In the genomic region with DNA sequence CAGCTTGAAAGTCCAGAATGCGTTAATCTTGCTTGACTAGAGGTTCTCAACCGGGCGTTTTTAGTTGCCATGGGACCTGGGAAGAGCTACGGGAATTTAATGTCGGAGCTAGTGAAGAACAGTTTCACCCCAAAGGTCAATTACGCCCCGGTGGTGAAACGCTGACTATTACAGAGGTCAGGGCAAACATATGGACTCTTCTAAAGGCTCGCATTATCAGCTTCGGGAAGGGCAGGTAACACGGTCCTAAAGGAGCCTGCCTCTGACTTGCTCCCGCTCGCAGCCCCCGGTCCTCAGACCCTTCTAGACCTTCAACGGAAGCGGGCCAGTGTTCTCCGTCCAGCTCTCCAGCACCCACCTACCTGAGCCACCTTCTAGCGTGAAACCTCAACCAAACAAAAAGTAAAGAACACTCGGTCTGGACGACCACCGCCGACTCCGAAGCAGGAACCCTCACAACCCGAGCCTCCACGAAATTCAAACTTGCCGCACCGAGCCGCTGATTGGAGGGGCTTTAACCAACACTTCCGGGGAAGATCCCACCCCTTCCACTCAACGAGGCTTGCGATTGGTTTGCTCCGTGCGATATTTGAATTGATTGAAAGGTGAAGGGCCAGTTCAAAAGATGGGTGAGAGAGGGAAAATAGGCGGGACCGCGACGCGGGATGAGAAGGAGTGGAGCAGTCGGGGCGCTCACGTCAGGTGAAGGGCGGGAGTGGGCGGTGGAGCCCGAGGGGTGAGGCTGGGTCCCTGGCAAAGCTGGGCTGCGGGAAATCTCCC, we compare ENCODE assay signal across 8 cellular contexts.
A peak's percentile ranks its signal among the peaks of the same experiment; 100 is the strongest.
DNase-seq lines count a peak whose midpoint lies in the region; ATAC-seq lines count a peak whose summit lies in the region.

A gene with protein sequence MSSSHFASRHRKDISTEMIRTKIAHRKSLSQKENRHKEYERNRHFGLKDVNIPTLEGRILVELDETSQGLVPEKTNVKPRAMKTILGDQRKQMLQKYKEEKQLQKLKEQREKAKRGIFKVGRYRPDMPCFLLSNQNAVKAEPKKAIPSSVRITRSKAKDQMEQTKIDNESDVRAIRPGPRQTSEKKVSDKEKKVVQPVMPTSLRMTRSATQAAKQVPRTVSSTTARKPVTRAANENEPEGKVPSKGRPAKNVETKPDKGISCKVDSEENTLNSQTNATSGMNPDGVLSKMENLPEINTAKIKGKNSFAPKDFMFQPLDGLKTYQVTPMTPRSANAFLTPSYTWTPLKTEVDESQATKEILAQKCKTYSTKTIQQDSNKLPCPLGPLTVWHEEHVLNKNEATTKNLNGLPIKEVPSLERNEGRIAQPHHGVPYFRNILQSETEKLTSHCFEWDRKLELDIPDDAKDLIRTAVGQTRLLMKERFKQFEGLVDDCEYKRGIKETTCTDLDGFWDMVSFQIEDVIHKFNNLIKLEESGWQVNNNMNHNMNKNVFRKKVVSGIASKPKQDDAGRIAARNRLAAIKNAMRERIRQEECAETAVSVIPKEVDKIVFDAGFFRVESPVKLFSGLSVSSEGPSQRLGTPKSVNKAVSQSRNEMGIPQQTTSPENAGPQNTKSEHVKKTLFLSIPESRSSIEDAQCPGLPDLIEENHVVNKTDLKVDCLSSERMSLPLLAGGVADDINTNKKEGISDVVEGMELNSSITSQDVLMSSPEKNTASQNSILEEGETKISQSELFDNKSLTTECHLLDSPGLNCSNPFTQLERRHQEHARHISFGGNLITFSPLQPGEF (minus strand): TSS at position 485 of the 780 bp plus-strand sequence. CDS start 2,406 bp downstream, outside the sequence.

- peak within 1 kb of the TSS; percentile 95 for H2AFZ ChIP-seq in ACC112 (ENCODE audit: low read length, unreplicated experiment)

- H3K4me3 ChIP-seq in ACC112 (ENCODE audit: low read depth, low read length) (peak within 1 kb of the TSS; percentile 86), iPS-11a (ENCODE audit: low read depth, low read length) (peak within 1 kb of the TSS; percentile 88), skeletal muscle cell (ENCODE audit: low read depth, low read length) (peak within 1 kb of the TSS; percentile 65)

- H3K79me2 ChIP-seq in ACC112 (ENCODE audit: control insufficient read depth, insufficient read depth, low read length, unreplicated experiment): peaks cover 45% of the 10 kb centered on the region

- H3K4me1 ChIP-seq in ACC112 (ENCODE audit: control insufficient read depth, insufficient read depth, low read length, unreplicated experiment): peaks cover 22% of the 10 kb centered on the region

- ATAC-seq in GM18868 (IDR thresholded peaks at IDR 0.05; ENCODE audit: unreplicated experiment) (peak; percentile 97), HG03103 (IDR thresholded peaks at IDR 0.05; ENCODE audit: low read depth, unreplicated experiment) (peak; percentile 94)

- peak within 1 kb of the TSS; percentile 37; the same call in 1 of the 2 replicates for H3K27ac ChIP-seq in ACC112 (ENCODE audit: low read depth, low read length)

- H3K36me3 ChIP-seq in ACC112 (ENCODE audit: insufficient read depth, low read length): no peaks in the 10 kb centered on the region

- DNase-seq in NCI-H2171 (lab: John Stamatoyannopoulos, UW) (peak; percentile 99), UCSD-AML1 (lab: John Stamatoyannopoulos, UW; ENCODE audit: unreplicated experiment) (peak; percentile 89), brain pericyte (ENCODE audit: low read depth, low spot score) (peak; percentile 90), skeletal muscle cell (ENCODE audit: low read depth) (peak; percentile 83)

- H3K27me3 ChIP-seq in ACC112 (ENCODE audit: insufficient read depth, low read length): no peaks in the 10 kb centered on the region

Comparison
In these comparisons a context has a peak if more than half of its experiments do, and no peak if none do; other contexts are left out.
1. Peak in every context shown above with its lines: DNase-seq, ATAC-seq, H3K4me3 ChIP-seq and H3K27ac ChIP-seq.